ENCODE assay signal across 8 cellular contexts in genomic region chr2:84904717-84905174, GRCh38. TPM values are rescaled to one million over a fixed set of nuclear protein-coding genes. Genes with fewer than 3 reads are reported as not detected.
DNase-seq lines count a peak whose midpoint lies in the region; ATAC-seq, FAIRE-seq and TF ChIP-seq lines count a peak whose summit lies in the region.

No MANE protein-coding gene starts in this region.

- peak overlapping the region in 1 of 2 donors; percentile 42 for H3K9ac ChIP-seq in kidney (ENCODE audit: low read length in 2 of 2)

- peak; percentile 51 for DNase-seq in activated T-cell treated with anti-CD3 and anti-CD28 coated beads, Interleukin-2, amount 50 U/mL, for 1 hour
- DNase-seq in activated T-cell treated with anti-CD3 and anti-CD28 coated beads for 4 hours (no peak), RPMI7951 (ENCODE audit: low read depth) (peak; percentile 74), bronchial epithelial cell (ENCODE audit: low read depth) (peak; percentile 34), kidney (peak; percentile 95), NCI-H2029 treated with DMSO at 0.1 percent for 48 hours (lab: John Stamatoyannopoulos, UW) (no peak)
- DNase-seq in stimulated activated CD8-positive, alpha-beta memory T cell treated with anti-CD3 and anti-CD28 coated beads, Interleukin-4, amount 100 ng/mL, for 48 hours: peak; percentile 65

- FAIRE-seq in bronchial epithelial cell (lab: Jason Lieb, UNC): no peak
- FAIRE-seq in kidney (lab: Jason Lieb, UNC): no peak

- no peaks in the 10 kb centered on the region for H3K27me3 ChIP-seq in bronchial epithelial cell (ENCODE audit: control insufficient read depth, insufficient read depth, low read length)

- H3K4me3 ChIP-seq in bronchial epithelial cell (ENCODE audit: low read depth, low read length) (peak overlapping the region; percentile 88), kidney (ENCODE audit: low read length in 2 of 2) (peak overlapping the region; percentile 73 to 88)

- peak overlapping the region in 1 of 2 donors; percentile 64 for H3K27ac ChIP-seq in kidney (ENCODE audit: low read depth in 2 of 2, low read length in 2 of 2)

- peaks cover 3% of the 10 kb centered on the region for H3K36me3 ChIP-seq in bronchial epithelial cell (ENCODE audit: control insufficient read depth, insufficient read depth, low read length)
- no peaks in the 10 kb centered on the region for H3K36me3 ChIP-seq in kidney (ENCODE audit: control insufficient read depth in 1 of 2, insufficient read depth in 2 of 2, low read length in 2 of 2)

- TF ChIP-seq CTCF in bronchial epithelial cell (IDR thresholded peaks at IDR 0.05; ENCODE audit: insufficient read depth, low read length, severe bottlenecking) (no peak), kidney (IDR thresholded peaks at IDR 0.05; ENCODE audit: borderline replicate concordance, extremely low read depth, insufficient read depth) (no peak)

- no peak for ATAC-seq in GM19023 (IDR thresholded peaks at IDR 0.05; ENCODE audit: unreplicated experiment)

- no peaks in the 10 kb centered on the region for H3K9me3 ChIP-seq in kidney (ENCODE audit: control insufficient read depth in 1 of 2, low read length in 2 of 2)

- H3K4me1 ChIP-seq in kidney (ENCODE audit: control insufficient read depth in 1 of 2, insufficient read depth in 1 of 2, low read depth in 1 of 2, low read length in 2 of 2): peaks cover 2 to 4% of the 10 kb centered on the region in 2 donors

- intact Hi-C loops in kidney (cut with DNase I): no loop called here

RNA-seq across cellular contexts. Expression of gene TMSB10, which starts 0.7 kb away (rescaled TPM):
- 10,908 and 12,539 TPM in 2 replicates for total RNA-seq in RPMI7951 (2014; rRNA removed; shearing (Covaris generic))
- total RNA-seq in bronchial epithelial cell (8,033 and 11,022 TPM in 2 replicates), kidney (1,610 TPM)
- 2,277 TPM for polyA plus RNA-seq in kidney (ENCODE audit: insufficient read depth, low read depth, low replicate concordance)

RNA-seq across cellular contexts. Expression of gene TRABD2A, which starts 23.9 kb away (rescaled TPM):
- 5.3 and 7.1 TPM in 2 replicates for total RNA-seq in RPMI7951 (2014; rRNA removed; shearing (Covaris generic))
- 0.64 and 1.3 TPM in 2 replicates for total RNA-seq in bronchial epithelial cell
- total RNA-seq in kidney: 3.4 TPM
- polyA plus RNA-seq in kidney (ENCODE audit: insufficient read depth, low read depth, low replicate concordance): 2.1 TPM

Comparison
In these comparisons a context has a peak if more than half of its experiments do, and no peak if none do; other contexts are left out.
1. DNase-seq: peak in activated T-cell treated with anti-CD3 and anti-CD28 coated beads, Interleukin-2, amount 50 U/mL, for 1 hour (single experiment), RPMI7951 (single experiment), bronchial epithelial cell (single experiment), kidney (single experiment) and stimulated activated CD8-positive, alpha-beta memory T cell treated with anti-CD3 and anti-CD28 coated beads, Interleukin-4, amount 100 ng/mL, for 48 hours (single experiment); none in activated T-cell treated with anti-CD3 and anti-CD28 coated beads for 4 hours (single experiment) and NCI-H2029 treated with DMSO at 0.1 percent for 48 hours (single experiment).